In the genomic region with DNA sequence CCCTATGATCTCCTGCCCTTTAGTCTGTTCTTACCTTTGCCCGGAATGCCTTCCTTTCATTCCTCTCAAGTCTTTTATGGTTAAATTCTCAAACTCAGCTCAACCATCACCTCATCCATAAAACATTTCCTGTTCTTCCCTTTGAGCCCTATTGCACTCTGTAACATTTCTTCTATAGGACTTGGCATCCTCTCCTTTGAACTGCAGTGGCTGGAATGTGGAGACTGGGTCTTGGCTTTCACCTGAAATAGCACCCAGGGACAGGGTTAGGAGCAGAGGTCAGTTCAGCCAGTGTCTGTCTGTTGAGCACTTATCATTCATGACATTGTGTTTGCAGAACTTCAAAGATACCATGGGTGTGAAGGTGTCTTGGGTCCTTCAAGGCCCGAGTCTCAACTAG, we compare ENCODE assay signal across 16 cellular contexts. TPM values are rescaled to one million over a fixed set of nuclear protein-coding genes. Genes with fewer than 3 reads are reported as not detected.
DNase-seq lines count a peak whose midpoint lies in the region; ATAC-seq, FAIRE-seq and TF ChIP-seq lines count a peak whose summit lies in the region.
"Had no signal": no experiment of that assay in that cellular context is flagged by ENCODE, and none has a peak within 500 bp of the region (broad histone marks: within the 10 kb centered on the region; RNA-seq: fewer than 3 reads in every experiment).

No MANE protein-coding gene starts in this region.

- ATAC-seq in activated T-cell treated with anti-CD3 and anti-CD28 coated beads, Interleukin-2, amount 50 U/mL, for 72 hours (replicated peaks in 1 of 2): no peak
- no peak for ATAC-seq in HG03196 (IDR thresholded peaks at IDR 0.05; ENCODE audit: unreplicated experiment)
- ATAC-seq: upper lobe of right lung had no signal

- H2AFZ ChIP-seq in MM.1S (ENCODE audit: low read length): no peak overlapping the region
- H2AFZ ChIP-seq: parathyroid adenoma had no signal

- WGBS in small intestine, 3 donors: 17 to 65% (median 31%) methylated on average over 2 of the region's 2 CpGs

- H3K4me3 Mint-ChIP-seq in activated T-cell treated with anti-CD3 and anti-CD28 coated beads, Interleukin-2, amount 50 U/mL, for 72 hours: peak overlapping the region; percentile 30 to 53

- intact Hi-C loops in dorsolateral prefrontal cortex (cut with DNase I): no loop called here

- H3K9me3 ChIP-seq in MM.1S (replicated peaks; ENCODE audit: insufficient read depth, low read length) (no peaks in the 10 kb centered on the region), small intestine (ENCODE audit: control insufficient read depth, low read depth) (no peaks in the 10 kb centered on the region)
- H3K9me3 ChIP-seq: upper lobe of right lung had no signal

- H3K4me1 ChIP-seq in MM.1S (ENCODE audit: low read length) (peaks cover 41% of the 10 kb centered on the region), small intestine (ENCODE audit: control insufficient read depth in 2 of 2, insufficient read depth in 1 of 2, low read depth in 1 of 2, low read length in 1 of 2) (peaks cover 3 to 20% of the 10 kb centered on the region in 2 donors)
- H3K4me1 ChIP-seq: parathyroid adenoma had no signal

- H3K36me3 Mint-ChIP-seq in activated T-cell treated with anti-CD3 and anti-CD28 coated beads, Interleukin-2, amount 50 U/mL, for 72 hours (ENCODE audit: insufficient read depth in 2 of 2): peaks cover 1 to 11% of the 10 kb centered on the region in 2 donors

- no peak overlapping the region for H3K27ac ChIP-seq in MM.1S (ENCODE audit: low read length)
- H3K27ac ChIP-seq in small intestine (ENCODE audit: low read depth in 1 of 2, low read length in 1 of 2): no peak overlapping the region
- no peak overlapping the region for H3K27ac ChIP-seq in dorsolateral prefrontal cortex
- H3K27ac ChIP-seq: parathyroid adenoma, SK-N-MC, upper lobe of right lung had no signal

- H3K27me3 ChIP-seq in MM.1S (replicated peaks; ENCODE audit: insufficient read depth, low read length) (no peaks in the 10 kb centered on the region), small intestine (ENCODE audit: control insufficient read depth in 2 of 2, insufficient read depth in 2 of 2, low read length in 2 of 2) (no peaks in the 10 kb centered on the region), dorsolateral prefrontal cortex (peaks cover 0 to 14% (median 0%) of the 10 kb centered on the region in 45 donors)
- H3K27me3 ChIP-seq: upper lobe of right lung had no signal

- H3K36me3 ChIP-seq in MM.1S (replicated peaks; ENCODE audit: insufficient read depth, low read length) (no peaks in the 10 kb centered on the region), small intestine (ENCODE audit: control insufficient read depth in 2 of 2, insufficient read depth in 2 of 2, low read length in 2 of 2) (no peaks in the 10 kb centered on the region)
- H3K36me3 ChIP-seq: upper lobe of right lung had no signal

- no peak for FAIRE-seq in small intestine (lab: Jason Lieb, UNC)
- FAIRE-seq: GM12892 had no signal

- peak overlapping the region; percentile 8; the same call in 1 of the 2 replicates for H3K4me2 ChIP-seq in MM.1S (ENCODE audit: low read depth, low read length)

- peaks cover 0 to 1% of the 10 kb centered on the region in 2 donors for H3K9me3 Mint-ChIP-seq in activated T-cell treated with anti-CD3 and anti-CD28 coated beads, Interleukin-2, amount 50 U/mL, for 72 hours

- no peaks in the 10 kb centered on the region for H4K20me1 ChIP-seq in MM.1S (ENCODE audit: insufficient read depth, low read length)

- DNase-seq in activated T-cell treated with anti-CD3 and anti-CD28 coated beads, Interleukin-2, amount 50 U/mL, for 72 hours: no peak
- no peak for DNase-seq in activated T-cell treated with anti-CD3 and anti-CD28 coated beads, Interleukin-2, amount 50 U/mL, for 1 hour
- DNase-seq in MM.1S (no peak), choroid plexus epithelial cell (ENCODE audit: low read depth) (peak; percentile 63), small intestine (peak; percentile 56), dorsolateral prefrontal cortex (no peak)
- no peak for DNase-seq in stimulated activated CD8-positive, alpha-beta memory T cell treated with anti-CD3 and anti-CD28 coated beads, Interleukin-4, amount 100 ng/mL, for 48 hours
- DNase-seq: activated CD4-positive, CD25-positive, alpha-beta regulatory T cell treated with anti-CD3 and anti-CD28 coated beads, Interleukin-2, amount 50 U/mL, for 72 hours; activated effector memory CD4-positive, alpha-beta T cell treated with anti-CD3 and anti-CD28 coated beads, Interleukin-2, amount 50 U/mL, for 16 hours; DMS79; mammary epithelial cell; upper lobe of right lung had no signal

- H3K4me1 Mint-ChIP-seq in activated T-cell treated with anti-CD3 and anti-CD28 coated beads, Interleukin-2, amount 50 U/mL, for 72 hours (ENCODE audit: low read depth): peaks cover 90% of the 10 kb centered on the region

- no peak overlapping the region for H3K4me3 ChIP-seq in MM.1S (ENCODE audit: low read length)
- H3K4me3 ChIP-seq in choroid plexus epithelial cell (ENCODE audit: low read depth, low read length): no peak overlapping the region
- no peak overlapping the region for H3K4me3 ChIP-seq in small intestine (ENCODE audit: low read depth in 1 of 2, low read length in 2 of 2)
- H3K4me3 ChIP-seq in dorsolateral prefrontal cortex: no peak overlapping the region
- H3K4me3 ChIP-seq: SK-N-MC, upper lobe of right lung had no signal

- peaks cover 88% of the 10 kb centered on the region for H3K79me2 ChIP-seq in MM.1S (ENCODE audit: low read length)
- H3K79me2 ChIP-seq: parathyroid adenoma had no signal

- no peaks in the 10 kb centered on the region for H3K27me3 Mint-ChIP-seq in activated T-cell treated with anti-CD3 and anti-CD28 coated beads, Interleukin-2, amount 50 U/mL, for 72 hours (ENCODE audit: low read depth)

- H3K27ac Mint-ChIP-seq in activated T-cell treated with anti-CD3 and anti-CD28 coated beads, Interleukin-2, amount 50 U/mL, for 72 hours: peak overlapping the region; percentile 3

- H3K9ac ChIP-seq in MM.1S (ENCODE audit: low read length): no peak overlapping the region
- H3K9ac ChIP-seq: parathyroid adenoma had no signal

- peaks cover 32% of the 10 kb centered on the region for H3F3A ChIP-seq in MM.1S (ENCODE audit: insufficient read depth, low read length)

- no peaks in the 10 kb centered on the region for H3K9me2 ChIP-seq in MM.1S (replicated peaks; ENCODE audit: insufficient read depth, low read length)

- no peak for TF ChIP-seq CTCF in MM.1S (IDR thresholded peaks at IDR 0.05; ENCODE audit: low read length)
- TF ChIP-seq CTCF in choroid plexus epithelial cell (conservative IDR thresholded peaks at IDR 0.05; ENCODE audit: low read depth, low read length): no peak
- no peak for TF ChIP-seq CTCF in dorsolateral prefrontal cortex (IDR thresholded peaks at IDR 0.05 in 54 of 56, conservative IDR thresholded peaks at IDR 0.05 in 2 of 56; ENCODE audit: low read depth in 1 of 56, partially characterized antibody in 56 of 56)

RNA-seq across cellular contexts. Expression of a gene that starts 7.2 kb away (rescaled TPM):
- total RNA-seq in activated T-cell treated with anti-CD3 and anti-CD28 coated beads, Interleukin-2, amount 50 U/mL, for 72 hours: 10 to 100 TPM; 18.5 to 22.2 TPM
- 10 to 100 TPM in 1 of 3 donors, 1 to 10 TPM in 2; 1.8 to 12.5 (median 2.7) TPM for polyA plus RNA-seq in small intestine
- 1 to 10 TPM in 40 of 120 experiments, under 1 TPM in 75, not detected in 5; 0.15 to 5.3 (median 0.80) TPM for total RNA-seq in dorsolateral prefrontal cortex

RNA-seq across cellular contexts. Expression of a gene that starts 41.3 kb away (rescaled TPM):
- 100 to 1,000 TPM; 439 to 483 TPM for total RNA-seq in activated T-cell treated with anti-CD3 and anti-CD28 coated beads, Interleukin-2, amount 50 U/mL, for 72 hours
- 1,000 to 10,000 TPM in 1 of 3 donors, 100 to 1,000 TPM in 2; 495 to 1,007 (median 600) TPM for polyA plus RNA-seq in small intestine
- 100 to 1,000 TPM; 303 to 523 (median 384) TPM for total RNA-seq in dorsolateral prefrontal cortex

RNA-seq across cellular contexts. Expression of a gene that starts 42.3 kb away (rescaled TPM):
- total RNA-seq in activated T-cell treated with anti-CD3 and anti-CD28 coated beads, Interleukin-2, amount 50 U/mL, for 72 hours: 100 to 1,000 TPM; 201 to 221 TPM
- 100 to 1,000 TPM; 145 to 181 (median 177) TPM for polyA plus RNA-seq in small intestine
- 10 to 100 TPM; 51.7 to 92.1 (median 75.3) TPM for total RNA-seq in dorsolateral prefrontal cortex

Comparison
In these comparisons a context has a peak if more than half of its experiments do, and no peak if none do; other contexts are left out.
1. DNase-seq: peak in choroid plexus epithelial cell (single experiment) and small intestine (single experiment); none in activated T-cell treated with anti-CD3 and anti-CD28 coated beads, Interleukin-2, amount 50 U/mL, for 72 hours (0 of 2), activated T-cell treated with anti-CD3 and anti-CD28 coated beads, Interleukin-2, amount 50 U/mL, for 1 hour (single experiment), MM.1S (single experiment), dorsolateral prefrontal cortex (0 of 10) and stimulated activated CD8-positive, alpha-beta memory T cell treated with anti-CD3 and anti-CD28 coated beads, Interleukin-4, amount 100 ng/mL, for 48 hours (single experiment).